8 cellular contexts compared by ENCODE assay signal in genomic region chr7:41705109-41705871, GRCh38. TPM values are rescaled to one million over a fixed set of nuclear protein-coding genes. Genes with fewer than 3 reads are reported as not detected.
A peak's percentile ranks its signal among the peaks of the same experiment; 100 is the strongest.
DNase-seq lines count a peak whose midpoint lies in the region; ATAC-seq and TF ChIP-seq lines count a peak whose summit lies in the region.

No MANE protein-coding gene starts in this region.

- peak overlapping the region; percentile 60 for H3K4me3 ChIP-seq in epithelial cell of proximal tubule (ENCODE audit: low read depth, low read length)

- peak overlapping the region; percentile 68 for H3K4me3 Mint-ChIP-seq in activated CD8-positive, alpha-beta memory T cell treated with anti-CD3 and anti-CD28 coated beads, Interleukin-2, amount 10 ng/mL, durations not matched to agents 7 days and 5 days

- H3K36me3 Mint-ChIP-seq in activated CD8-positive, alpha-beta memory T cell treated with anti-CD3 and anti-CD28 coated beads, Interleukin-2, amount 10 ng/mL, durations not matched to agents 7 days and 5 days: no peaks in the 10 kb centered on the region

- no peaks in the 10 kb centered on the region for H3K9me3 Mint-ChIP-seq in activated CD8-positive, alpha-beta memory T cell treated with anti-CD3 and anti-CD28 coated beads, Interleukin-2, amount 10 ng/mL, durations not matched to agents 7 days and 5 days (ENCODE audit: low read depth)

- no peak overlapping the region for H3K27ac Mint-ChIP-seq in activated CD8-positive, alpha-beta memory T cell treated with anti-CD3 and anti-CD28 coated beads, Interleukin-2, amount 10 ng/mL, durations not matched to agents 7 days and 5 days

- peak; percentile 82 for TF ChIP-seq CTCF in epithelial cell of proximal tubule (conservative IDR thresholded peaks at IDR 0.05; ENCODE audit: low read depth, low read length)

- peaks cover 12% of the 10 kb centered on the region for H3K4me1 Mint-ChIP-seq in activated CD8-positive, alpha-beta memory T cell treated with anti-CD3 and anti-CD28 coated beads, Interleukin-2, amount 10 ng/mL, durations not matched to agents 7 days and 5 days

- DNase-seq in Ammon's horn (ENCODE audit: low spot score): peak; percentile 83
- DNase-seq in NCI-H460 (ENCODE audit: extremely low read depth, low read depth): peak; percentile 83
- DNase-seq in activated CD8-positive, alpha-beta memory T cell treated with anti-CD3 and anti-CD28 coated beads, Interleukin-2, amount 10 ng/mL, durations not matched to agents 7 days and 5 days: peak; percentile 76
- no peak for DNase-seq in epithelial cell of proximal tubule (ENCODE audit: low read depth)
- peak; percentile 90 for DNase-seq in mucosa of gallbladder (ENCODE audit: low spot score)
- DNase-seq in stimulated activated CD8-positive, alpha-beta memory T cell treated with anti-CD3 and anti-CD28 coated beads, Interleukin-7, amount 100 ng/mL, for 4 hours (ENCODE audit: low read depth in 2 of 2): peak; percentile 19 to 41

- CTCF ChIA-PET in activated CD8-positive, alpha-beta memory T cell treated with anti-CD3 and anti-CD28 coated beads, Interleukin-2, amount 10 ng/mL, durations not matched to agents 7 days and 5 days (lab: Charles Lee): interaction anchor here (0.8 to 2.0 kb wide), 5 partner anchors 10 to 702 kb away, joined by 3 to 11 read pairs (median 4); no protein-coding TSS in a partner anchor

- ATAC-seq in GM18858 (IDR thresholded peaks at IDR 0.05; ENCODE audit: unreplicated experiment): peak; percentile 94
- peak; percentile 94 for ATAC-seq in HG03064 (IDR thresholded peaks at IDR 0.05; ENCODE audit: low read depth, unreplicated experiment)
- peak; percentile 95 for ATAC-seq in activated CD8-positive, alpha-beta memory T cell treated with anti-CD3 and anti-CD28 coated beads, Interleukin-2, amount 10 ng/mL, durations not matched to agents 7 days and 5 days

- H3K27me3 Mint-ChIP-seq in activated CD8-positive, alpha-beta memory T cell treated with anti-CD3 and anti-CD28 coated beads, Interleukin-2, amount 10 ng/mL, durations not matched to agents 7 days and 5 days: peaks cover 51% of the 10 kb centered on the region

RNA-seq across cellular contexts. Expression of gene INHBA, which starts 2.4 kb away (rescaled TPM):
- total RNA-seq in NCI-H460 (2014; rRNA removed; shearing (Covaris generic)): 2.7 and 3.1 TPM in 2 replicates
- polyA plus RNA-seq in NCI-H460 (2014; cell fraction: nucleus; rRNA removed): 0.07 and 1.6 TPM in 2 replicates
- total RNA-seq in activated CD8-positive, alpha-beta memory T cell treated with anti-CD3 and anti-CD28 coated beads, Interleukin-2, amount 10 ng/mL, durations not matched to agents 7 days and 5 days: not detected
- total RNA-seq in epithelial cell of proximal tubule (5.9 and 8.9 TPM in 2 replicates), mucosa of gallbladder (17.9 TPM)
